ENCODE assay signal across 9 cellular contexts in genomic region chr12:106304001-106304421, GRCh38. TPM values are rescaled to one million over a fixed set of nuclear protein-coding genes. Genes with fewer than 3 reads are reported as not detected.
A peak's percentile ranks its signal among the peaks of the same experiment; 100 is the strongest.
DNase-seq lines count a peak whose midpoint lies in the region; ATAC-seq, FAIRE-seq and TF ChIP-seq lines count a peak whose summit lies in the region.
"Had no signal": no experiment of that assay in that cellular context is flagged by ENCODE, and none has a peak within 500 bp of the region (broad histone marks: within the 10 kb centered on the region; RNA-seq: fewer than 3 reads in every experiment).

No MANE protein-coding gene starts in this region.

- H3K27ac ChIP-seq in A549, result no peak overlapping the region
- H3K27ac ChIP-seq in breast epithelium, result peak overlapping the region; percentile 98 to 99

- peaks cover 8% of the 10 kb centered on the region for H3K36me3 Mint-ChIP-seq in IgD-negative memory B cell
- peaks cover 0 to 27% (median 0%) of the 10 kb centered on the region in 3 donors for H3K36me3 Mint-ChIP-seq in naive thymus-derived CD8-positive, alpha-beta T cell

- H3K27ac Mint-ChIP-seq in IgD-negative memory B cell, result peak overlapping the region; percentile 95 to 100 (median 98)
- H3K27ac Mint-ChIP-seq in naive thymus-derived CD8-positive, alpha-beta T cell, result peak overlapping the region; percentile 97 to 100 (median 100)

- 76% methylated on average over 5 of the region's 5 CpGs for WGBS in A549 (ENCODE audit: missing lambda C conversion rate)
- 10 to 19% methylated on average over 5 of the region's 5 CpGs for WGBS in lower leg skin, 2 donors

- FAIRE-seq in A549 (lab: Jason Lieb, UNC), result no peak

- TF ChIP-seq POLR2A in A549 (IDR thresholded peaks at IDR 0.05; ENCODE audit: low read length), result no peak
- no peak for TF ChIP-seq POLR2A in breast epithelium (IDR thresholded peaks at IDR 0.05)
- no peak for TF ChIP-seq POLR2A in lower leg skin (IDR thresholded peaks at IDR 0.05)

- no peaks in the 10 kb centered on the region for H3K36me3 ChIP-seq in breast epithelium

- POLR2A ChIA-PET in A549 (lab: Yijun Ruan, JAX), result no interaction called here
- POLR2A ChIA-PET in naive thymus-derived CD8-positive, alpha-beta T cell (lab: Charles Lee), result interaction anchor here (0.7 to 5.5 kb wide), 11 partner anchors 9 to 75 kb away, joined by 3 to 118 read pairs (median 9); partner anchors contain the start of genes CKAP4 and POLR3B

- no peak overlapping the region for H3K4me3 ChIP-seq in A549
- peak overlapping the region; percentile 66 to 95 (median 87) for H3K4me3 ChIP-seq in breast epithelium
- no peak overlapping the region for H3K4me3 ChIP-seq in lower leg skin (ENCODE audit: low read depth, poor library complexity, severe bottlenecking)

- H3K4me2 ChIP-seq in A549, result peak overlapping the region; percentile 92

- TF ChIP-seq CTCF in A549 (IDR thresholded peaks at IDR 0.05) (no peak), breast epithelium (IDR thresholded peaks at IDR 0.05) (no peak), lower leg skin (IDR thresholded peaks at IDR 0.05) (no peak)

- no peaks in the 10 kb centered on the region for H3K9me3 ChIP-seq in A549
- H3K9me3 ChIP-seq in breast epithelium, result no peaks in the 10 kb centered on the region

- H3K27me3 Mint-ChIP-seq in IgD-negative memory B cell, result peaks cover 2% of the 10 kb centered on the region
- H3K27me3 Mint-ChIP-seq in naive thymus-derived CD8-positive, alpha-beta T cell, result no peaks in the 10 kb centered on the region

- ATAC-seq in A549 (no peak), GM21717 (IDR thresholded peaks at IDR 0.05; ENCODE audit: unreplicated experiment) (no peak), HG03342 (IDR thresholded peaks at IDR 0.05; ENCODE audit: unreplicated experiment) (no peak)
- ATAC-seq in naive thymus-derived CD8-positive, alpha-beta T cell, result no peak

- no peak for TF ChIP-seq EP300 in A549 (IDR thresholded peaks at IDR 0.05)

- no peaks in the 10 kb centered on the region for H3K27me3 ChIP-seq in breast epithelium

- CTCF ChIA-PET in A549 (lab: Yijun Ruan, JAX), result interaction anchor here (1.4 to 1.9 kb wide), 2 partner anchors 53 to 77 kb away, joined by 4 to 7 read pairs; no protein-coding TSS in a partner anchor

- peak overlapping the region; percentile 85 to 99 (median 96) for H3K4me3 Mint-ChIP-seq in IgD-negative memory B cell
- peak overlapping the region; percentile 92 to 99 (median 96) for H3K4me3 Mint-ChIP-seq in naive thymus-derived CD8-positive, alpha-beta T cell

- peaks cover 31% of the 10 kb centered on the region for H3K4me1 ChIP-seq in A549
- H3K4me1 ChIP-seq in breast epithelium, result peaks cover 6 to 17% of the 10 kb centered on the region in 2 donors

- peaks cover 49 to 66% (median 53%) of the 10 kb centered on the region in 3 donors for H3K4me1 Mint-ChIP-seq in IgD-negative memory B cell
- peaks cover 48 to 71% (median 66%) of the 10 kb centered on the region in 4 donors for H3K4me1 Mint-ChIP-seq in naive thymus-derived CD8-positive, alpha-beta T cell

- TF ChIP-seq RAD21 in A549 (conservative IDR thresholded peaks at IDR 0.05 in 1 of 2, IDR thresholded peaks at IDR 0.05 in 1 of 2), result no peak

- H3K9me3 Mint-ChIP-seq in IgD-negative memory B cell, result no peaks in the 10 kb centered on the region
- H3K9me3 Mint-ChIP-seq in naive thymus-derived CD8-positive, alpha-beta T cell, result no peaks in the 10 kb centered on the region

- no peak for DNase-seq in A549 (ENCODE audit: low read depth in 1 of 2, low spot score in 1 of 2)
- DNase-seq in breast epithelium (ENCODE audit: low spot score in 2 of 2), result no peak
- DNase-seq in naive thymus-derived CD8-positive, alpha-beta T cell, result peak in 3 of 10 donors; percentile 5 to 26 (median 20)
- no peak for DNase-seq in lower leg skin (ENCODE audit: low spot score in 2 of 2)
- no peak for DNase-seq in iPS-NIHi7 (ENCODE audit: extremely low spot score)
- DNase-seq: NCI-H524 treated with DMSO at 0.1 percent for 48 hours had no signal

- intact Hi-C loops in breast epithelium (cut with DNase I; ENCODE audit: low total_unique reads) (no loop called here), lower leg skin (cut with DNase I; ENCODE audit: low total_unique reads) (no loop called here)

TF ChIP-seq in A549, 52 proteins besides CTCF, POLR2A, EP300 and RAD21:
- no peak for TF ChIP-seq MAZ (IDR thresholded peaks at IDR 0.05; ENCODE audit: borderline replicate concordance, low read depth, low read length)
- no peak for TF ChIP-seq TFCP2L1 (CRISPR knock-in tag; IDR thresholded peaks at IDR 0.05)
- TF ChIP-seq KDM1A (IDR thresholded peaks at IDR 0.05; ENCODE audit: low read depth), result no peak
- TF ChIP-seq ZNF302 (CRISPR knock-in tag; IDR thresholded peaks at IDR 0.05), result no peak
- no peak for TF ChIP-seq ZFP36 (IDR thresholded peaks at IDR 0.05; ENCODE audit: borderline replicate concordance, partially characterized antibody)
- no peak for TF ChIP-seq RARB (CRISPR knock-in tag; IDR thresholded peaks at IDR 0.05)
- TF ChIP-seq RNF2 (IDR thresholded peaks at IDR 0.05; ENCODE audit: borderline replicate concordance, low read depth), result no peak
- no peak for TF ChIP-seq ESRRA (IDR thresholded peaks at IDR 0.05; ENCODE audit: borderline replicate concordance, low read length)
- no peak for TF ChIP-seq ATOH8 (CRISPR knock-in tag; IDR thresholded peaks at IDR 0.05; ENCODE audit: low read depth)
- TF ChIP-seq SREBF2 (IDR thresholded peaks at IDR 0.05), result no peak
- TF ChIP-seq JUN (IDR thresholded peaks at IDR 0.05), result no peak
- no peak for TF ChIP-seq HEYL (CRISPR knock-in tag; IDR thresholded peaks at IDR 0.05)
- TF ChIP-seq E2F6 (IDR thresholded peaks at IDR 0.05; ENCODE audit: borderline replicate concordance, low read depth), result no peak
- no peak for TF ChIP-seq BCL3 (IDR thresholded peaks at IDR 0.05)
- TF ChIP-seq FOSL2 (IDR thresholded peaks at IDR 0.05), result no peak
- TF ChIP-seq FOSL2 (CRISPR knock-in tag; IDR thresholded peaks at IDR 0.05), result no peak
- TF ChIP-seq KDM5A (IDR thresholded peaks at IDR 0.05), result no peak
- no peak for TF ChIP-seq CBX2 (IDR thresholded peaks at IDR 0.05; ENCODE audit: borderline replicate concordance, low read depth)

RNA-seq across cellular contexts. Expression of gene TCP11L2, which starts 1.5 kb away (rescaled TPM):
- 16.6 and 19.7 TPM in 2 replicates for polyA plus RNA-seq in A549 (2011; rRNA removed)
- polyA plus RNA-seq in A549 (2012; cell fraction: cytosol; rRNA removed), result 1.1 and 1.5 TPM in 2 replicates
- polyA plus RNA-seq in A549 (2012; cell fraction: nucleus; rRNA removed), result 1.7 and 2.4 TPM in 2 replicates
- 1.8 to 4.9 TPM (median 4.1 TPM) in 3 replicates for polyA plus RNA-seq in A549 (2017; fragmentation: RNase III; extraction: RNeasy Plus Mini Kit Qiagen cat#74134 plus additional on column Dnase treatment)
- polyA minus RNA-seq in A549 (2011; rRNA and poly(A)+ RNA removed), result 36.1 and 48.5 TPM in 2 replicates
- polyA plus RNA-seq in IgD-negative memory B cell, result 35.1 TPM
- total RNA-seq in breast epithelium, result 10 to 100 TPM; 31.2 to 53.7 (median 35.4) TPM
- 100 to 1,000 TPM; 203 to 211 TPM for total RNA-seq in naive thymus-derived CD8-positive, alpha-beta T cell
- 10 to 100 TPM; 30.6 to 45.4 (median 34.7) TPM for polyA plus RNA-seq in naive thymus-derived CD8-positive, alpha-beta T cell
- total RNA-seq in lower leg skin, result 10 to 100 TPM; 55.5 to 81.4 (median 72.7) TPM

RNA-seq across cellular contexts. Expression of gene POLR3B, which starts 53.5 kb away (rescaled TPM):
- polyA plus RNA-seq in A549 (2011; rRNA removed) (9.5 and 10.7 TPM in 2 replicates), A549 (2017; fragmentation: RNase III; extraction: RNeasy Plus Mini Kit Qiagen cat#74134 plus additional on column Dnase treatment) (5.4 to 6.1 TPM (median 5.7 TPM) in 3 replicates), IgD-negative memory B cell (3.3 TPM)
- 2.9 and 3.1 TPM in 2 replicates for polyA plus RNA-seq in A549 (2012; cell fraction: cytosol; rRNA removed)
- 3.1 and 4.0 TPM in 2 replicates for polyA plus RNA-seq in A549 (2012; cell fraction: nucleus; rRNA removed)
- polyA minus RNA-seq in A549 (2011; rRNA and poly(A)+ RNA removed), result 12.3 and 12.5 TPM in 2 replicates
- total RNA-seq in breast epithelium (1 to 10 TPM; 7.0 to 9.8 (median 9.2) TPM), lower leg skin (10 to 100 TPM in 3 of 4 donors, 1 to 10 TPM in 1; 9.4 to 12.9 (median 12.1) TPM)
- 1 to 10 TPM; 8.1 to 9.1 TPM for total RNA-seq in naive thymus-derived CD8-positive, alpha-beta T cell
- 1 to 10 TPM; 3.1 to 6.2 (median 4.2) TPM for polyA plus RNA-seq in naive thymus-derived CD8-positive, alpha-beta T cell

RNA-seq across cellular contexts. Expression of gene CKAP4, which starts 56.2 kb away (rescaled TPM):
- 96.5 and 108 TPM in 2 replicates for polyA plus RNA-seq in A549 (2011; rRNA removed)
- polyA plus RNA-seq in A549 (2012; cell fraction: cytosol; rRNA removed), result 39.5 and 50.8 TPM in 2 replicates
- polyA plus RNA-seq in A549 (2012; cell fraction: nucleus; rRNA removed), result 59.8 and 68.1 TPM in 2 replicates
- polyA plus RNA-seq in A549 (2017; fragmentation: RNase III; extraction: RNeasy Plus Mini Kit Qiagen cat#74134 plus additional on column Dnase treatment), result 62.6 to 71.7 TPM (median 70.4 TPM) in 3 replicates
- 36.8 and 40.3 TPM in 2 replicates for polyA minus RNA-seq in A549 (2011; rRNA and poly(A)+ RNA removed)
- 18.8 TPM for polyA plus RNA-seq in IgD-negative memory B cell
- 10 to 100 TPM; 22.0 to 39.3 (median 30.9) TPM for total RNA-seq in breast epithelium
- total RNA-seq in naive thymus-derived CD8-positive, alpha-beta T cell, result 10 to 100 TPM; 13.7 to 14.4 TPM
- 10 to 100 TPM; 11.2 to 11.9 (median 11.2) TPM for polyA plus RNA-seq in naive thymus-derived CD8-positive, alpha-beta T cell
- 10 to 100 TPM; 57.2 to 80.3 (median 73.6) TPM for total RNA-seq in lower leg skin

Comparison
In these comparisons a context has a peak if more than half of its experiments do, and no peak if none do; other contexts are left out.
1. H3K27ac ChIP-seq: peak in breast epithelium (2 of 2); none in A549 (0 of 2).
2. H3K4me3 ChIP-seq: peak in breast epithelium (3 of 3); none in A549 (single experiment) and lower leg skin (single experiment).